1 cellular context compared by ENCODE assay signal in the genomic region with DNA sequence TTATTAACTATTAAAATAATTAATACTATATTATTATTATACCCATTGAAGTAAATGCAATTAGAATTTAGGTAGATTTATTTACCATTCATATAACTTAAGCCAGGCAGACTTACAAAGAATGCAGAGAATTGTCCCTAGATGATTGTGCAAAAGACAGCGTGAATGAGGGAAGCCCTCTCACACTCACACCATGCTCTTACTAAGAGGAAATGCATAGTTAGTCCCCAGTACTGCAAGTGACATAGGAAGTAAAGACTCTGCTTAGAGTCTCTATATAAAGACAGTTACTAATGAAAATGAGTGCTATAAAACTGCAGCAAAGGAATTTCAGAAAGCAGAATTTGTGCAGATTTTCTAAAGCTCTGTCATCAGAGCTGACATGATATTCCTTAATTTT.
TF ChIP-seq lines count a peak whose summit lies in the region.

No MANE protein-coding gene starts in this region.

TF ChIP-seq in WTC11, 78 proteins besides CTCF, POLR2A, EP300 and RAD21 (continued from another document):
- no peak for TF ChIP-seq TEAD4 (CRISPR knock-in tag; IDR thresholded peaks at IDR 0.05)
- no peak for TF ChIP-seq AR (CRISPR knock-in tag; IDR thresholded peaks at IDR 0.05)
- TF ChIP-seq, protein P1, sequence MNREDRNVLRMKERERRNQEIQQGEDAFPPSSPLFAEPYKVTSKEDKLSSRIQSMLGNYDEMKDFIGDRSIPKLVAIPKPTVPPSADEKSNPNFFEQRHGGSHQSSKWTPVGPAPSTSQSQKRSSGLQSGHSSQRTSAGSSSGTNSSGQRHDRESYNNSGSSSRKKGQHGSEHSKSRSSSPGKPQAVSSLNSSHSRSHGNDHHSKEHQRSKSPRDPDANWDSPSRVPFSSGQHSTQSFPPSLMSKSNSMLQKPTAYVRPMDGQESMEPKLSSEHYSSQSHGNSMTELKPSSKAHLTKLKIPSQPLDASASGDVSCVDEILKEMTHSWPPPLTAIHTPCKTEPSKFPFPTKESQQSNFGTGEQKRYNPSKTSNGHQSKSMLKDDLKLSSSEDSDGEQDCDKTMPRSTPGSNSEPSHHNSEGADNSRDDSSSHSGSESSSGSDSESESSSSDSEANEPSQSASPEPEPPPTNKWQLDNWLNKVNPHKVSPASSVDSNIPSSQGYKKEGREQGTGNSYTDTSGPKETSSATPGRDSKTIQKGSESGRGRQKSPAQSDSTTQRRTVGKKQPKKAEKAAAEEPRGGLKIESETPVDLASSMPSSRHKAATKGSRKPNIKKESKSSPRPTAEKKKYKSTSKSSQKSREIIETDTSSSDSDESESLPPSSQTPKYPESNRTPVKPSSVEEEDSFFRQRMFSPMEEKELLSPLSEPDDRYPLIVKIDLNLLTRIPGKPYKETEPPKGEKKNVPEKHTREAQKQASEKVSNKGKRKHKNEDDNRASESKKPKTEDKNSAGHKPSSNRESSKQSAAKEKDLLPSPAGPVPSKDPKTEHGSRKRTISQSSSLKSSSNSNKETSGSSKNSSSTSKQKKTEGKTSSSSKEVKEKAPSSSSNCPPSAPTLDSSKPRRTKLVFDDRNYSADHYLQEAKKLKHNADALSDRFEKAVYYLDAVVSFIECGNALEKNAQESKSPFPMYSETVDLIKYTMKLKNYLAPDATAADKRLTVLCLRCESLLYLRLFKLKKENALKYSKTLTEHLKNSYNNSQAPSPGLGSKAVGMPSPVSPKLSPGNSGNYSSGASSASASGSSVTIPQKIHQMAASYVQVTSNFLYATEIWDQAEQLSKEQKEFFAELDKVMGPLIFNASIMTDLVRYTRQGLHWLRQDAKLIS (CRISPR knock-in tag; IDR thresholded peaks at IDR 0.05; ENCODE audit: borderline replicate concordance) = no peak
